ENCODE assay signal across 9 cellular contexts in the genomic region with DNA sequence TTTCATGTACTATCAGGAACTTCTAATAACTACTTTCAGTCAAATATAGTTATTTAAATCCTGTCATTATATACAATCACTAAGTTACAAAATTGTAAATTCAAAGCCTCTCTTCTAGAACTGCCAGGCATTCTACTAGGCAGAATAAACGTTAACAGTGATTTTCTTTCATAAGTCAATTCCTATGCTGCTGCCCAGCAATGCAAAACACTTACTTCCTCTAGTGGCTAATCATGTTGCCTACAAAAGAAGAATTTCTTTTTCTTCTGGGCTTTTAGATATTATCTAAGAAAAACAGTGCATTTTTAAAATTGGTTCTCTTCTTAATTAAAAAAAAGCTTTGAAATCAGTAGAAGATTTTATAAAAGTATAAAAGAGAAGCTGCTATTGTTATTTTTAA.
A peak's percentile ranks its signal among the peaks of the same experiment; 100 is the strongest.
DNase-seq lines count a peak whose midpoint lies in the region; ATAC-seq and TF ChIP-seq lines count a peak whose summit lies in the region.
"Had no signal": no experiment of that assay in that cellular context is flagged by ENCODE, and none has a peak within 500 bp of the region (broad histone marks: within the 10 kb centered on the region; RNA-seq: fewer than 3 reads in every experiment).

No MANE protein-coding gene starts in this region.

- intact Hi-C loops in activated CD8-positive, alpha-beta T cell treated with anti-CD3 and anti-CD28 coated beads for 36 hours (cut with micrococcal nuclease) = no loop called here
- intact Hi-C loops in CD4-positive, alpha-beta T cell (cut with DNase I, micrococcal nuclease) = no loop called here

- peaks cover 35% of the 10 kb centered on the region for H3K4me1 ChIP-seq in adipocyte (ENCODE audit: control insufficient read depth, insufficient read depth, low read length)

- H3K9me3 ChIP-seq in adipocyte (ENCODE audit: control insufficient read depth, low read length) = peaks cover 4% of the 10 kb centered on the region
- no peaks in the 10 kb centered on the region for H3K9me3 ChIP-seq in CD4-positive, alpha-beta T cell (ENCODE audit: control insufficient read depth, low read length)
- H3K9me3 ChIP-seq: mucosa of descending colon had no signal

- no peaks in the 10 kb centered on the region for H3K36me3 Mint-ChIP-seq in activated CD8-positive, alpha-beta T cell treated with anti-CD3 and anti-CD28 coated beads for 36 hours (ENCODE audit: low read depth)
- H3K36me3 Mint-ChIP-seq in CD4-positive, alpha-beta T cell (ENCODE audit: low read depth) = no peaks in the 10 kb centered on the region

- H3K27ac ChIP-seq in CD4-positive, alpha-beta T cell (ENCODE audit: low read depth, low read length) = no peak overlapping the region

- H3K4me3 Mint-ChIP-seq in activated CD8-positive, alpha-beta T cell treated with anti-CD3 and anti-CD28 coated beads for 36 hours = no peak overlapping the region
- H3K4me3 Mint-ChIP-seq in CD4-positive, alpha-beta T cell = no peak overlapping the region

- no peaks in the 10 kb centered on the region for H3K27me3 Mint-ChIP-seq in activated CD8-positive, alpha-beta T cell treated with anti-CD3 and anti-CD28 coated beads for 36 hours
- H3K27me3 Mint-ChIP-seq in CD4-positive, alpha-beta T cell = no peaks in the 10 kb centered on the region

- no peaks in the 10 kb centered on the region for H3K9me3 Mint-ChIP-seq in activated CD8-positive, alpha-beta T cell treated with anti-CD3 and anti-CD28 coated beads for 36 hours
- H3K9me3 Mint-ChIP-seq in CD4-positive, alpha-beta T cell = peaks cover 10% of the 10 kb centered on the region

- peak; percentile 17 for DNase-seq in G401 (ENCODE audit: low spot score)
- peak; percentile 72 for DNase-seq in adipocyte (ENCODE audit: low read depth)
- peak; percentile 29 for DNase-seq in foreskin melanocyte
- peak; percentile 24 for DNase-seq in putamen (ENCODE audit: low spot score)
- no peak for DNase-seq in activated CD8-positive, alpha-beta T cell treated with anti-CD3 and anti-CD28 coated beads for 36 hours
- DNase-seq in DMS79 (lab: John Stamatoyannopoulos, UW) = no peak
- DNase-seq in CD4-positive, alpha-beta T cell = no peak
- DNase-seq: mucosa of descending colon had no signal

- CTCF ChIA-PET in activated CD8-positive, alpha-beta T cell treated with anti-CD3 and anti-CD28 coated beads for 36 hours (lab: Charles Lee) = no interaction called here
- CTCF ChIA-PET in CD4-positive, alpha-beta T cell (lab: Charles Lee) = no interaction called here

- no peaks in the 10 kb centered on the region for H3K36me3 ChIP-seq in adipocyte (ENCODE audit: control insufficient read depth, insufficient read depth, low read length, severe bottlenecking)

- POLR2A ChIA-PET in activated CD8-positive, alpha-beta T cell treated with anti-CD3 and anti-CD28 coated beads for 36 hours (lab: Charles Lee) = no interaction called here
- POLR2A ChIA-PET in CD4-positive, alpha-beta T cell (lab: Charles Lee) = no interaction called here

- H3K27me3 ChIP-seq in adipocyte (replicated peaks; ENCODE audit: control insufficient read depth, insufficient read depth, low read length) = no peaks in the 10 kb centered on the region
- H3K27me3 ChIP-seq in CD4-positive, alpha-beta T cell (ENCODE audit: control insufficient read depth, insufficient read depth, low read length) = no peaks in the 10 kb centered on the region

- peak overlapping the region; percentile 40 for H3K4me3 ChIP-seq in adipocyte (ENCODE audit: low read length)
- H3K4me3 ChIP-seq: mucosa of descending colon had no signal

- ATAC-seq in activated CD8-positive, alpha-beta T cell treated with anti-CD3 and anti-CD28 coated beads for 36 hours = no peak
- ATAC-seq in CD4-positive, alpha-beta T cell (ENCODE audit: poor library complexity) = no peak
- ATAC-seq in GM19452 (IDR thresholded peaks at IDR 0.05; ENCODE audit: unreplicated experiment) = no peak
- ATAC-seq: mucosa of descending colon had no signal

- in situ Hi-C loops in G401 (cut with HindIII; ENCODE audit: low sequenced_read_pairs) = no loop called here

- no peak overlapping the region for H3K27ac Mint-ChIP-seq in activated CD8-positive, alpha-beta T cell treated with anti-CD3 and anti-CD28 coated beads for 36 hours
- no peak overlapping the region for H3K27ac Mint-ChIP-seq in CD4-positive, alpha-beta T cell

- no peaks in the 10 kb centered on the region for H3K4me1 Mint-ChIP-seq in activated CD8-positive, alpha-beta T cell treated with anti-CD3 and anti-CD28 coated beads for 36 hours (ENCODE audit: low read depth)
- H3K4me1 Mint-ChIP-seq in CD4-positive, alpha-beta T cell (ENCODE audit: low read depth) = no peaks in the 10 kb centered on the region

- TF ChIP-seq CTCF in activated CD8-positive, alpha-beta T cell treated with anti-CD3 and anti-CD28 coated beads for 36 hours (IDR thresholded peaks at IDR 0.05) = no peak
- no peak for TF ChIP-seq CTCF in CD4-positive, alpha-beta T cell (IDR thresholded peaks at IDR 0.05)

- H3K9ac ChIP-seq in adipocyte (ENCODE audit: low read length) = peak overlapping the region; percentile 81

Comparison
In these comparisons a context has a peak if more than half of its experiments do, and no peak if none do; other contexts are left out.
1. DNase-seq: peak in G401 (single experiment), adipocyte (single experiment), foreskin melanocyte (single experiment) and putamen (single experiment); none in activated CD8-positive, alpha-beta T cell treated with anti-CD3 and anti-CD28 coated beads for 36 hours (single experiment), DMS79 (single experiment) and CD4-positive, alpha-beta T cell (0 of 10).